19 cellular contexts compared by ENCODE assay signal in the genomic region with DNA sequence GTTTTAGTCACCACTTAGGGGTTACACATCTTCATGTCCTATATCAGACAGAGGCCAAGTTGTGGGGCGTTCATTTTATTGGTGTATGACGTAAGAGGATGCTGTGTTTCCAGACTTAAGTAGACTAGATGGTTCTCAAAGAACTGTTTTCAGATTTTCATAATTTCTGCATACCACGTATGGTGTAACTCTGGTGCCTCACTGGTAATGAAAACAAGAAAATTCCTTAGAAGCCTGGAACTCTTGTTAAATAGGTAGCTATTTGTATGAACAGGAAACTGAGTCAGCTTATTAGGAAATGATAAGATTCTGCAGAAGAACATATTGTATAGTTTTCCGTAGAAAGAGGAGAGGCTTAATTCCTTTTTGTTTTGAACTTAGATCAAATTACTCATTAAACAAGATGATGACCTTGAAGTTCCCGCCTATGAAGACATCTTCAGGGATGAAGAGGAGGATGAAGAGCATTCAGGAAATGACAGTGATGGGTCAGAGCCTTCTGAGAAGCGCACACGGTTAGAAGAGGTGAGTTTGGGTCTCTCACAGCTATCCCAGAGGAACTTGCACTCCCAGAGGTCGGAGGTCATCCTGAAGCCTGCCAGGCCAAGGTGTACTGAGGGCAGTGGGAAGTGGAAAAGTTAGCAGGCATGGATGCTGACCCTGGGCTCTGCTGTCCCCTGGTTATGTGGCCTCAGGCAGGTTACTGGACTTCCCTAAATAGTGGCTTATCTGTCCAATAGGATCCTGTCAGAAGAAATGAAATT. TPM values are rescaled to one million over a fixed set of nuclear protein-coding genes. Genes with fewer than 3 reads are reported as not detected.
DNase-seq lines count a peak whose midpoint lies in the region; ATAC-seq and TF ChIP-seq lines count a peak whose summit lies in the region.
"Had no signal": no experiment of that assay in that cellular context is flagged by ENCODE, and none has a peak within 500 bp of the region (broad histone marks: within the 10 kb centered on the region; RNA-seq: fewer than 3 reads in every experiment).

No MANE protein-coding gene starts in this region.

- H3K27ac Mint-ChIP-seq in HFFc6: peak overlapping the region; percentile 84

- H3K4me1 Mint-ChIP-seq in HFFc6 (ENCODE audit: low read depth): peaks cover 43% of the 10 kb centered on the region

- no peak for ATAC-seq in activated CD4-positive, CD25-positive, alpha-beta regulatory T cell treated with anti-CD3 and anti-CD28 coated beads, Interleukin-2, amount 50 U/mL, for 24 hours
- ATAC-seq: heart left ventricle had no signal

- peaks cover 10% of the 10 kb centered on the region; the same call in 1 of the 2 replicates for H3K36me3 Mint-ChIP-seq in HFFc6 (ENCODE audit: low read depth)

- no peak overlapping the region for H3K4me3 ChIP-seq in AG09309 (ENCODE audit: control insufficient read depth, low read depth, low read length)
- no peak overlapping the region for H3K4me3 ChIP-seq in epithelial cell of esophagus (ENCODE audit: low read length)
- H3K4me3 ChIP-seq: cardiac muscle cell, heart left ventricle, MG63, ovary, stomach, uterus had no signal

- H3K27me3 Mint-ChIP-seq in HFFc6 (ENCODE audit: insufficient read depth): no peaks in the 10 kb centered on the region; the same call in 1 of the 2 replicates

- DNase-seq in AG09309 (ENCODE audit: low read depth): peak; percentile 89
- DNase-seq in HFFc6: peak; percentile 91
- peak; percentile 62 for DNase-seq in epithelial cell of esophagus (ENCODE audit: low read depth)
- no peak for DNase-seq in GM10266 (ENCODE audit: extremely low spot score)
- no peak for DNase-seq in ecto neural progenitor cell (ENCODE audit: low spot score)
- DNase-seq: activated CD4-positive, alpha-beta T cell treated with anti-CD3 and anti-CD28 coated beads for 4 hours; activated effector memory CD4-positive, alpha-beta T cell treated with Interleukin-2 at 50 U/mL for 16 hours; endodermal cell; heart left ventricle; kidney glomerular epithelial cell; MG63; NCI-H2081; NCI-H774; ovary; stomach; uterus had no signal

- H3K9me3 Mint-ChIP-seq in HFFc6: no peaks in the 10 kb centered on the region
- H3K9me3 Mint-ChIP-seq: endodermal cell had no signal

- H3K4me3 Mint-ChIP-seq in HFFc6: peak overlapping the region; percentile 70
- H3K4me3 Mint-ChIP-seq: CD14-positive monocyte, endodermal cell had no signal

- TF ChIP-seq CTCF in AG09309 (IDR thresholded peaks at IDR 0.05; ENCODE audit: control insufficient read depth, insufficient read depth, low read depth, low read length, missing control alignments) (no peak), HFFc6 (IDR thresholded peaks at IDR 0.05) (no peak), epithelial cell of esophagus (IDR thresholded peaks at IDR 0.05; ENCODE audit: insufficient read depth, low read depth, low read length, missing control alignments) (no peak), GM10266 (IDR thresholded peaks at IDR 0.05; ENCODE audit: control insufficient read depth, insufficient read depth, low read depth, missing control alignments) (no peak)

RNA-seq across cellular contexts. Expression of a gene that starts 3.9 kb away (rescaled TPM):
- 10 to 100 TPM in 5 of 6 experiments, 1 to 10 TPM in 1; 8.8 to 17.4 (median 16.2) TPM for total RNA-seq in HFFc6 (2021; fragmentation: NEBNext Ultra II Directional; extraction: Animal tissue kit (Norgen Biotek cat#: 25700))

RNA-seq across cellular contexts. Expression of a gene that starts 4.7 kb away (rescaled TPM):
- 100 to 1,000 TPM in 4 of 6 experiments, 10 to 100 TPM in 2; 94.9 to 134 (median 113) TPM for total RNA-seq in HFFc6 (2021; fragmentation: NEBNext Ultra II Directional; extraction: Animal tissue kit (Norgen Biotek cat#: 25700))

RNA-seq across cellular contexts. Expression of a gene that starts 36.2 kb away (rescaled TPM):
- total RNA-seq in HFFc6 (2021; fragmentation: NEBNext Ultra II Directional; extraction: Animal tissue kit (Norgen Biotek cat#: 25700)): 10 to 100 TPM; 11.2 to 12.7 (median 12.2) TPM

RNA-seq across cellular contexts. Expression of a gene that starts 40.5 kb away (rescaled TPM):
- under 1 TPM in 1 of 6 experiments, not detected in 5; 0.16 TPM for total RNA-seq in HFFc6 (2021; fragmentation: NEBNext Ultra II Directional; extraction: Animal tissue kit (Norgen Biotek cat#: 25700))

RNA-seq across cellular contexts. Expression of a gene that starts 51.3 kb away (rescaled TPM):
- 10 to 100 TPM; 44.6 to 52.6 (median 47.5) TPM for total RNA-seq in HFFc6 (2021; fragmentation: NEBNext Ultra II Directional; extraction: Animal tissue kit (Norgen Biotek cat#: 25700))

Comparison
In these comparisons a context has a peak if more than half of its experiments do, and no peak if none do; other contexts are left out.
1. DNase-seq: peak in AG09309 (single experiment), HFFc6 (single experiment) and epithelial cell of esophagus (single experiment); none in GM10266 (single experiment) and ecto neural progenitor cell (single experiment).